Comparison of ENCODE assay signal across 9 cellular contexts in genomic region chr7:73841689-73842247, GRCh38. TPM values are rescaled to one million over a fixed set of nuclear protein-coding genes. Genes with fewer than 3 reads are reported as not detected.
DNase-seq lines count a peak whose midpoint lies in the region; ATAC-seq and TF ChIP-seq lines count a peak whose summit lies in the region.
"Had no signal": no experiment of that assay in that cellular context is flagged by ENCODE, and none has a peak within 500 bp of the region (broad histone marks: within the 10 kb centered on the region; RNA-seq: fewer than 3 reads in every experiment).

No MANE protein-coding gene starts in this region.

- H3K27ac ChIP-seq in Panc1 (ENCODE audit: low read length), result peak overlapping the region; percentile 83
- peak overlapping the region; percentile 58 to 73 for H3K27ac ChIP-seq in esophagus (ENCODE audit: low read depth in 2 of 2, low read length in 1 of 2)
- H3K27ac ChIP-seq in neutrophil, result no peak overlapping the region

- H3K4me3 ChIP-seq in Panc1 (ENCODE audit: low read depth in 2 of 2, low read length in 2 of 2), result peak overlapping the region; percentile 70 to 76
- H3K4me3 ChIP-seq in esophagus (ENCODE audit: low read depth in 1 of 2, low read length in 2 of 2), result peak overlapping the region; percentile 46 to 68
- H3K4me3 ChIP-seq in neutrophil (ENCODE audit: low read depth in 1 of 2, low read length in 1 of 2), result peak overlapping the region; percentile 34 to 47

- no peaks in the 10 kb centered on the region for H3K27me3 ChIP-seq in Panc1 (ENCODE audit: control insufficient read depth, insufficient read depth, low read length)
- no peaks in the 10 kb centered on the region for H3K27me3 ChIP-seq in esophagus (ENCODE audit: control insufficient read depth in 1 of 2, insufficient read depth in 2 of 2, low read length in 2 of 2)
- peaks cover 62% of the 10 kb centered on the region for H3K27me3 ChIP-seq in neutrophil

- DNase-seq in Panc1 (ENCODE audit: low read depth, low spot score), result no peak
- DNase-seq in activated effector memory CD4-positive, alpha-beta T cell treated with Interleukin-2 at 50 U/mL for 16 hours, result no peak
- DNase-seq in SIG-M5 (lab: John Stamatoyannopoulos, UW), result no peak
- no peak for DNase-seq in G401 (ENCODE audit: low spot score)

- intact Hi-C loops in Panc1 (cut with micrococcal nuclease; ENCODE audit: unreplicated experiment), result no loop called here

- H3K4me1 ChIP-seq in ES-I3 (ENCODE audit: insufficient read depth, low read length) (peaks cover 11% of the 10 kb centered on the region), Panc1 (ENCODE audit: control insufficient read depth, insufficient read depth, low read length) (peaks cover 21% of the 10 kb centered on the region), esophagus (ENCODE audit: control insufficient read depth in 2 of 2, insufficient read depth in 2 of 2, low read length in 1 of 2) (peaks cover 0 to 13% of the 10 kb centered on the region in 2 donors), neutrophil (ENCODE audit: control insufficient read depth in 1 of 2, insufficient read depth in 1 of 2, low read depth in 1 of 2, low read length in 1 of 2) (peaks cover 4 to 8% of the 10 kb centered on the region in 2 experiments)

- H3K9ac ChIP-seq in ES-I3 (ENCODE audit: low read depth, low read length), result peak overlapping the region; percentile 84

- ATAC-seq in Panc1 (peak; percentile 61), GM18909 (IDR thresholded peaks at IDR 0.05; ENCODE audit: poor library complexity, unreplicated experiment) (no peak)

- H3K9me3 ChIP-seq in ES-I3 (ENCODE audit: control insufficient read depth, insufficient read depth, low read length) (no peaks in the 10 kb centered on the region), Panc1 (ENCODE audit: control insufficient read depth, insufficient read depth, low read depth, low read length) (no peaks in the 10 kb centered on the region), esophagus (ENCODE audit: control insufficient read depth in 2 of 2, insufficient read depth in 1 of 2, low read depth in 1 of 2, low read length in 1 of 2) (no peaks in the 10 kb centered on the region), neutrophil (no peaks in the 10 kb centered on the region)

- TF ChIP-seq CTCF in Panc1 (IDR thresholded peaks at IDR 0.05) (no peak), neutrophil (IDR thresholded peaks at IDR 0.05) (no peak)

- BruUV-seq in Panc1 (replicated peaks; lab: Mats Ljungman, UMichigan), result TSS peak; percentile 88

- WGBS in esophagus, 2 donors, result 37 to 40% methylated on average over 21 to 25 of the region's 25 CpGs

- in situ Hi-C loops in Panc1 (cut with HindIII; ENCODE audit: low pct_unique_long_range_greater_than_20kb, low sequenced_read_pairs), result no loop called here
- in situ Hi-C loops in G401 (cut with HindIII; ENCODE audit: low sequenced_read_pairs), result no loop called here

- CTCF ChIA-PET in Panc1 (lab: Charles Lee), result interaction anchor here (0.8 kb wide), 1 partner anchor 235 kb away, joined by 5 read pairs; no protein-coding TSS in a partner anchor

- H3K36me3 ChIP-seq in ES-I3 (ENCODE audit: insufficient read depth, low read length) (no peaks in the 10 kb centered on the region), Panc1 (ENCODE audit: control insufficient read depth, insufficient read depth, low read length) (no peaks in the 10 kb centered on the region; the same call in 1 of the 2 replicates), esophagus (ENCODE audit: control insufficient read depth in 2 of 2, insufficient read depth in 2 of 2, low read length in 1 of 2) (no peaks in the 10 kb centered on the region), neutrophil (no peaks in the 10 kb centered on the region)

- POLR2A ChIA-PET in Panc1 (lab: Charles Lee), result interaction anchor here (0.6 to 1.8 kb wide), 3 partner anchors 9 to 89 kb away, joined by 6 to 10 read pairs (median 6); no protein-coding TSS in a partner anchor

RNA-seq across cellular contexts. Expression of gene METTL27, which starts 0.5 kb away (rescaled TPM):
- 3.4 TPM for total RNA-seq in Panc1 (2021; ENCODE audit: unreplicated experiment)
- polyA plus RNA-seq in Panc1 (2012; ENCODE audit: insufficient read length), result 2.4 TPM
- 1 to 10 TPM in 1 of 2 donors, under 1 TPM in 1; 0.45 to 1.1 TPM for polyA plus RNA-seq in esophagus
- not detected in 2 replicates for total RNA-seq in G401 (2014; rRNA removed; shearing (Covaris generic))

RNA-seq across cellular contexts. Expression of gene CLDN4, which starts 11.0 kb away (rescaled TPM):
- 295 TPM for total RNA-seq in Panc1 (2021; ENCODE audit: unreplicated experiment)
- polyA plus RNA-seq in Panc1 (2012; ENCODE audit: insufficient read length), result 551 TPM
- 100 to 1,000 TPM; 124 to 233 TPM for polyA plus RNA-seq in esophagus
- total RNA-seq in G401 (2014; rRNA removed; shearing (Covaris generic)), result 1.6 and 2.8 TPM in 2 replicates

RNA-seq across cellular contexts. Expression of gene TMEM270, which starts 19.2 kb away (rescaled TPM):
- 0.72 TPM for total RNA-seq in Panc1 (2021; ENCODE audit: unreplicated experiment)
- polyA plus RNA-seq in Panc1 (2012; ENCODE audit: insufficient read length), result 0.70 TPM
- not detected for polyA plus RNA-seq in esophagus
- total RNA-seq in G401 (2014; rRNA removed; shearing (Covaris generic)), result not detected in 2 replicates
- total RNA-seq: RPMI7951 had no signal

Comparison
In these comparisons a context has a peak if more than half of its experiments do, and no peak if none do; other contexts are left out.
1. RNA of gene CLDN4, which starts 11.0 kb away (total RNA-seq): 295 TPM in Panc1 (single experiment); 1.6 to 2.8 TPM in G401; every median in the first group is over 10 times any median in the second.
2. Peak in every context shown above with its lines, with median percentiles within 50 percentile points of each other: H3K4me3 ChIP-seq.